11 cellular contexts compared by ENCODE assay signal in the genomic region with DNA sequence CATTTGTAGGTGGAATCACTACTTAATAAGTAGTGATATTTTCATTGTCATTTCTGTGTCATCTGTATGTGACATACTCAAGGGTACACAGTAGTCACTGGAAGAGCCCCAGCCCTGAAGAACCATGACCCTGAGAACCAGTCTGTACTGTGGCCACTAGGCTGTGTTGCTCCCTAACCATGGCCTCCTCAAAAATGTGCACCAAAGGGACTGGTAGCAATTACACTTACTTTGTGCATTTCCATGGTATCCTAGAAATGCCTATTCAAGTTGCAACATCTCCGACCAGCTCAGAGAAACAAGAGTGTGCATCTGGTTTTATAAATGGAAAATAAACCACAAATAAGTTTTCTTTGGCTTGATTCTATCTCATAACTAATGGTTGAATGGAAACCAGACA.
DNase-seq lines count a peak whose midpoint lies in the region; TF ChIP-seq lines count a peak whose summit lies in the region.
"Had no signal": no experiment of that assay in that cellular context is flagged by ENCODE, and none has a peak within 500 bp of the region (broad histone marks: within the 10 kb centered on the region; RNA-seq: fewer than 3 reads in every experiment).

No MANE protein-coding gene starts in this region.

- H3K36me3 Mint-ChIP-seq in MCF 10A (ENCODE audit: insufficient read depth, unreplicated experiment) (no peaks in the 10 kb centered on the region), type B pancreatic cell (no peaks in the 10 kb centered on the region)

- H3K36me3 ChIP-seq in breast epithelium (no peaks in the 10 kb centered on the region), MM.1S (replicated peaks; ENCODE audit: insufficient read depth, low read length) (0 out of 2 replicates have a peak, but pooled peaks cover 3% of the 10 kb centered on the region), thymus (ENCODE audit: control insufficient read depth, insufficient read depth) (no peaks in the 10 kb centered on the region)
- H3K36me3 ChIP-seq: pancreas had no signal

- H3K4me1 Mint-ChIP-seq in MCF 10A (ENCODE audit: insufficient read depth, unreplicated experiment) (peaks cover 40% of the 10 kb centered on the region), type B pancreatic cell (ENCODE audit: unreplicated experiment) (no peaks in the 10 kb centered on the region)

- H3K27me3 Mint-ChIP-seq in MCF 10A (ENCODE audit: insufficient read depth, unreplicated experiment), result no peaks in the 10 kb centered on the region
- no peaks in the 10 kb centered on the region for H3K27me3 Mint-ChIP-seq in type B pancreatic cell

- no peaks in the 10 kb centered on the region for H3K9me2 ChIP-seq in MM.1S (replicated peaks; ENCODE audit: insufficient read depth, low read length)

- H3K27ac ChIP-seq in breast epithelium, result no peak overlapping the region
- H3K27ac ChIP-seq in MM.1S (ENCODE audit: low read length), result no peak overlapping the region
- H3K27ac ChIP-seq in thymus (ENCODE audit: low read depth), result peak overlapping the region; percentile 10
- H3K27ac ChIP-seq: pancreas had no signal

- no TSS peak for BruUV-seq in MCF 10A (replicated peaks; lab: Mats Ljungman, UMichigan)

- no peak overlapping the region for H3K4me3 ChIP-seq in breast epithelium
- H3K4me3 ChIP-seq in MM.1S (ENCODE audit: low read length), result no peak overlapping the region
- H3K4me3 ChIP-seq in cardiac fibroblast (replicated peaks in 1 of 2; ENCODE audit: low read depth in 2 of 2, low read length in 2 of 2), result no peak overlapping the region
- H3K4me3 ChIP-seq in thymus (ENCODE audit: low read length), result no peak overlapping the region
- H3K4me3 ChIP-seq: K562, pancreas had no signal

- TF ChIP-seq CTCF in MCF 10A (IDR thresholded peaks at IDR 0.05; ENCODE audit: unreplicated experiment) (no peak), breast epithelium (IDR thresholded peaks at IDR 0.05) (no peak), MM.1S (IDR thresholded peaks at IDR 0.05; ENCODE audit: low read length) (0 out of 2 replicates have a peak, but pooled peaks have one; percentile 8), cardiac fibroblast (IDR thresholded peaks at IDR 0.05; ENCODE audit: low read depth, low read length) (peak; percentile 42), type B pancreatic cell (conservative IDR thresholded peaks at IDR 0.05) (no peak)

- no peak for TF ChIP-seq POLR2A in breast epithelium (IDR thresholded peaks at IDR 0.05)

- H3K9me3 Mint-ChIP-seq in MCF 10A (ENCODE audit: unreplicated experiment) (no peaks in the 10 kb centered on the region), type B pancreatic cell (no peaks in the 10 kb centered on the region)

- POLR2A ChIA-PET in MCF 10A (lab: Yijun Ruan, JAX), result interaction anchor here (0.6 to 1.0 kb wide), 3 partner anchors 23 to 70 kb away, joined by 3 read pairs; no protein-coding TSS in a partner anchor

- no peak overlapping the region for H2AFZ ChIP-seq in MM.1S (ENCODE audit: low read length)

- H3F3A ChIP-seq in MM.1S (ENCODE audit: insufficient read depth, low read length), result no peaks in the 10 kb centered on the region

- H3K4me3 Mint-ChIP-seq in MCF 10A (ENCODE audit: unreplicated experiment) (no peak overlapping the region), type B pancreatic cell (no peak overlapping the region)

- H3K9me3 ChIP-seq in breast epithelium, result no peaks in the 10 kb centered on the region
- H3K9me3 ChIP-seq in MM.1S (replicated peaks; ENCODE audit: insufficient read depth, low read length), result no peaks in the 10 kb centered on the region
- no peaks in the 10 kb centered on the region for H3K9me3 ChIP-seq in thymus (ENCODE audit: control insufficient read depth)
- H3K9me3 ChIP-seq: pancreas had no signal

- H3K27me3 ChIP-seq in breast epithelium (no peaks in the 10 kb centered on the region), MM.1S (replicated peaks; ENCODE audit: insufficient read depth, low read length) (no peaks in the 10 kb centered on the region), thymus (ENCODE audit: control insufficient read depth, insufficient read depth) (no peaks in the 10 kb centered on the region)
- H3K27me3 ChIP-seq: pancreas had no signal

- H4K20me1 ChIP-seq in MM.1S (ENCODE audit: insufficient read depth, low read length), result no peaks in the 10 kb centered on the region

- WGBS in thymus, result 93% methylated on average over 1 of the region's 1 CpG

- no peak overlapping the region for H3K4me2 ChIP-seq in MM.1S (ENCODE audit: low read depth, low read length)

- H3K4me1 ChIP-seq in breast epithelium (no peaks in the 10 kb centered on the region), MM.1S (ENCODE audit: low read length) (no peaks in the 10 kb centered on the region), thymus (ENCODE audit: control insufficient read depth, insufficient read depth, low read length) (no peaks in the 10 kb centered on the region)

- intact Hi-C loops in MCF 10A (cut with micrococcal nuclease) (loop anchor here (2.0 kb wide), 1 partner anchor 116 kb away; no protein-coding TSS in a partner anchor), breast epithelium (cut with DNase I; ENCODE audit: low total_unique reads) (no loop called here)

- DNase-seq in MCF 10A (ENCODE audit: unreplicated experiment) (peak; percentile 54), breast epithelium (ENCODE audit: low spot score in 2 of 2) (no peak), MM.1S (no peak), cardiac fibroblast (ENCODE audit: low read depth in 2 of 2) (peak; percentile 49 to 73), type B pancreatic cell (ENCODE audit: extremely low spot score, unreplicated experiment) (no peak)
- DNase-seq in activated effector memory CD4-positive, alpha-beta T cell treated with anti-CD3 and anti-CD28 coated beads, Interleukin-2, amount 50 U/mL, for 16 hours, result no peak
- DNase-seq in stimulated activated CD4-positive, alpha-beta T cell treated with anti-CD3 and anti-CD28 coated beads, Interleukin-4, amount 100 ng/mL, for 24 hours, result no peak
- DNase-seq: activated CD4-positive, alpha-beta T cell treated with anti-CD3 and anti-CD28 coated beads for 48 hours; pancreas had no signal

- H3K9ac ChIP-seq in MM.1S (ENCODE audit: low read length), result no peak overlapping the region

- CTCF ChIA-PET in MCF 10A (lab: Yijun Ruan, JAX), result interaction anchor here (1.7 kb wide), 1 partner anchor 24 kb away, joined by 5 read pairs; no protein-coding TSS in a partner anchor

- H3K79me2 ChIP-seq in MM.1S (ENCODE audit: low read length), result no peaks in the 10 kb centered on the region

- H3K27ac Mint-ChIP-seq in MCF 10A (ENCODE audit: low read depth, unreplicated experiment) (peak overlapping the region; percentile 84), type B pancreatic cell (no peak overlapping the region)

Comparison
In these comparisons a context has a peak if more than half of its experiments do, and no peak if none do; other contexts are left out.
1. DNase-seq: peak in MCF 10A (single experiment) and cardiac fibroblast (2 of 2); none in breast epithelium (0 of 2), MM.1S (single experiment), activated effector memory CD4-positive, alpha-beta T cell treated with anti-CD3 and anti-CD28 coated beads, Interleukin-2, amount 50 U/mL, for 16 hours (single experiment), stimulated activated CD4-positive, alpha-beta T cell treated with anti-CD3 and anti-CD28 coated beads, Interleukin-4, amount 100 ng/mL, for 24 hours (single experiment) and type B pancreatic cell (single experiment).
2. CTCF ChIP-seq: peak in MM.1S (single experiment) and cardiac fibroblast (single experiment); none in MCF 10A (single experiment), breast epithelium (0 of 3) and type B pancreatic cell (single experiment).